23 cellular contexts compared by ENCODE assay signal in the genomic region with DNA sequence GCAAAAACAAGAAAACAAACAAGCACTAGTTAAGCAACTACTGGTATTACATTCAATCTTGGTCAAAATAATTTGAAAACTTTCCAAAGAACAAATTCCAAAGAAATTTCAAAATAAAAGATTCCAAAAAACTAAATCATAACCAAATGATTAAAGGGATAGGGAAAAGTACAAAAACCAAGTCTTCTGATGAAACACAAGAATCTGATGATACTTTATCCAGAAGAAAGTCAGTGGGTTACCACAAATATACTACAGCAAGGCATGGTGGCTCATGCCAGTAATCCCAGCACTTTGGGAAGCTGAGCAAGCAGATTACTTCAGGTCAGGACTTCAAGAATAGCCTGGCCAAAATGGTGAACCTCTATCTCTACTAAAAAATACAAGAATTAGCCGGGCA. TPM values are rescaled to one million over a fixed set of nuclear protein-coding genes. Genes with fewer than 3 reads are reported as not detected.
A peak's percentile ranks its signal among the peaks of the same experiment; 100 is the strongest.
DNase-seq lines count a peak whose midpoint lies in the region; ATAC-seq and TF ChIP-seq lines count a peak whose summit lies in the region.
"Had no signal": no experiment of that assay in that cellular context is flagged by ENCODE, and none has a peak within 500 bp of the region (broad histone marks: within the 10 kb centered on the region; RNA-seq: fewer than 3 reads in every experiment).

No MANE protein-coding gene starts in this region.

- H3K27ac Mint-ChIP-seq in stimulated activated naive CD8-positive, alpha-beta T cell treated with anti-CD3 and anti-CD28 coated beads, Interleukin-15, amount 100 ng/mL, for 72 hours = peak overlapping the region; percentile 19 to 63
- no peak overlapping the region for H3K27ac Mint-ChIP-seq in natural killer cell

- peaks cover 18% of the 10 kb centered on the region for H3K36me3 Mint-ChIP-seq in natural killer cell

- TF ChIP-seq CTCF in cardiac fibroblast (IDR thresholded peaks at IDR 0.05; ENCODE audit: low read depth, low read length) (no peak), natural killer cell (IDR thresholded peaks at IDR 0.05) (no peak), GM13976 (IDR thresholded peaks at IDR 0.05; ENCODE audit: borderline replicate concordance, control extremely low read depth, extremely low read depth, insufficient read depth, missing control alignments) (no peak)

- no peaks in the 10 kb centered on the region for H3K9me3 Mint-ChIP-seq in stimulated activated naive CD8-positive, alpha-beta T cell treated with anti-CD3 and anti-CD28 coated beads, Interleukin-15, amount 100 ng/mL, for 72 hours
- no peaks in the 10 kb centered on the region for H3K9me3 Mint-ChIP-seq in natural killer cell
- H3K9me3 Mint-ChIP-seq: CD4-positive, alpha-beta memory T cell had no signal

- no peaks in the 10 kb centered on the region for H3K27me3 Mint-ChIP-seq in stimulated activated naive CD8-positive, alpha-beta T cell treated with anti-CD3 and anti-CD28 coated beads, Interleukin-15, amount 100 ng/mL, for 72 hours
- no peaks in the 10 kb centered on the region for H3K27me3 Mint-ChIP-seq in natural killer cell (ENCODE audit: low read depth in 2 of 2)
- H3K27me3 Mint-ChIP-seq: CD4-positive, alpha-beta memory T cell had no signal

- in situ Hi-C loops in GM13976 (cut with MboI; ENCODE audit: low sequenced_read_pairs, unreplicated experiment) = no loop called here

- no peak overlapping the region for H3K4me3 Mint-ChIP-seq in stimulated activated naive CD8-positive, alpha-beta T cell treated with anti-CD3 and anti-CD28 coated beads, Interleukin-15, amount 100 ng/mL, for 72 hours
- no peak overlapping the region for H3K4me3 Mint-ChIP-seq in natural killer cell
- H3K4me3 Mint-ChIP-seq: CD4-positive, alpha-beta memory T cell had no signal

- no peaks in the 10 kb centered on the region for H3K4me1 Mint-ChIP-seq in stimulated activated naive CD8-positive, alpha-beta T cell treated with anti-CD3 and anti-CD28 coated beads, Interleukin-15, amount 100 ng/mL, for 72 hours
- no peaks in the 10 kb centered on the region for H3K4me1 Mint-ChIP-seq in natural killer cell

- intact Hi-C loops in natural killer cell (cut with micrococcal nuclease) = no loop called here

- H3K4me3 ChIP-seq in cardiac fibroblast (replicated peaks in 1 of 2; ENCODE audit: low read depth in 2 of 2, low read length in 2 of 2) = no peak overlapping the region
- H3K4me3 ChIP-seq: adrenal gland, Peyer's patch, SJCRH30 had no signal

- no peak for DNase-seq in stimulated activated naive CD8-positive, alpha-beta T cell treated with anti-CD3 and anti-CD28 coated beads, Interleukin-15, amount 100 ng/mL, for 72 hours
- DNase-seq in stimulated activated naive CD8-positive, alpha-beta T cell treated with anti-CD3 and anti-CD28 coated beads, Interleukin-15, Interleukin-2, amounts not matched to agents 100 U/mL and 50 U/mL, for 24 hours = no peak
- peak; percentile 48 to 51 for DNase-seq in cardiac fibroblast (ENCODE audit: low read depth in 2 of 2)
- no peak for DNase-seq in left lobe of liver (ENCODE audit: low spot score)
- no peak for DNase-seq in natural killer cell
- no peak for DNase-seq in iPS-NIHi7 (ENCODE audit: extremely low spot score)
- DNase-seq in GM13976 (ENCODE audit: low spot score) = no peak
- DNase-seq: ACHN; activated CD4-positive, alpha-beta T cell treated with anti-CD3 and anti-CD28 coated beads for 4 hours; activated effector memory CD4-positive, alpha-beta T cell treated with anti-CD3 and anti-CD28 coated beads, Interleukin-2, amount 50 U/mL, for 16 hours; adrenal gland; CD4-positive, alpha-beta memory T cell; DMS53; Kasumi-1; NCI-H1105; NCI-H2029 treated with DMSO at 0.1 percent for 48 hours; Peyer's patch; retina; SJCRH30; stimulated activated CD4-positive, alpha-beta T cell treated with anti-CD3 and anti-CD28 coated beads, Interleukin-12 subunit alpha, Interleukin-12 subunit beta, amount 100 ng/mL, for 4 hours; stimulated activated CD8-positive, alpha-beta memory T cell treated with anti-CD3 and anti-CD28 coated beads, Interleukin-4, amount 100 ng/mL, for 48 hours had no signal

- no peak for ATAC-seq in stimulated activated naive CD8-positive, alpha-beta T cell treated with anti-CD3 and anti-CD28 coated beads, Interleukin-15, amount 100 ng/mL, for 72 hours
- no peak for ATAC-seq in stimulated activated naive CD8-positive, alpha-beta T cell treated with anti-CD3 and anti-CD28 coated beads, Interleukin-15, Interleukin-2, amounts not matched to agents 100 U/mL and 50 U/mL, for 24 hours
- peak; percentile 45 for ATAC-seq in left lobe of liver
- ATAC-seq in HG02884 (IDR thresholded peaks at IDR 0.05; ENCODE audit: unreplicated experiment) = no peak
- ATAC-seq in natural killer cell = no peak
- ATAC-seq: HCT116 had no signal

RNA-seq across cellular contexts. Expression of a gene that starts 59.1 kb away (rescaled TPM):
- total RNA-seq in left lobe of liver (24.7 TPM), natural killer cell (100 to 1,000 TPM in 1 of 3 donors, 10 to 100 TPM in 2; 88.5 to 103 (median 92.8) TPM)

Comparison
In these comparisons a context has a peak if more than half of its experiments do, and no peak if none do; other contexts are left out.
1. DNase-seq: peak in cardiac fibroblast (2 of 2); none in stimulated activated naive CD8-positive, alpha-beta T cell treated with anti-CD3 and anti-CD28 coated beads, Interleukin-15, amount 100 ng/mL, for 72 hours (0 of 2), stimulated activated naive CD8-positive, alpha-beta T cell treated with anti-CD3 and anti-CD28 coated beads, Interleukin-15, Interleukin-2, amounts not matched to agents 100 U/mL and 50 U/mL, for 24 hours (single experiment), left lobe of liver (single experiment), natural killer cell (single experiment), iPS-NIHi7 (single experiment) and GM13976 (single experiment).
2. H3K27ac Mint-ChIP-seq: peak in stimulated activated naive CD8-positive, alpha-beta T cell treated with anti-CD3 and anti-CD28 coated beads, Interleukin-15, amount 100 ng/mL, for 72 hours (2 of 2); none in natural killer cell (0 of 2).